In genomic region chr21:33132054-33132453, GRCh38 we compare ENCODE assay signal across 16 cellular contexts.
DNase-seq lines count a peak whose midpoint lies in the region; ATAC-seq, FAIRE-seq and TF ChIP-seq lines count a peak whose summit lies in the region.
"Had no signal": no experiment of that assay in that cellular context is flagged by ENCODE, and none has a peak within 500 bp of the region (broad histone marks: within the 10 kb centered on the region; RNA-seq: fewer than 3 reads in every experiment).

No MANE protein-coding gene starts in this region.

- H3K4me3 Mint-ChIP-seq in CD14-positive monocyte = no peak overlapping the region
- H3K4me3 Mint-ChIP-seq: B cell had no signal

- H3K9ac ChIP-seq in keratinocyte (ENCODE audit: control insufficient read depth, extremely low read depth, insufficient read depth, low read length) = no peak overlapping the region

- no peak overlapping the region for H2AFZ ChIP-seq in keratinocyte (ENCODE audit: control insufficient read depth, low read length)
- no peak overlapping the region for H2AFZ ChIP-seq in PC-9

- H3K27ac ChIP-seq in RWPE2 (ENCODE audit: poor library complexity, severe bottlenecking) = no peak overlapping the region
- H3K27ac ChIP-seq in keratinocyte (ENCODE audit: control insufficient read depth, insufficient read depth, low read length) = no peak overlapping the region
- no peak overlapping the region for H3K27ac ChIP-seq in PC-9

- no peaks in the 10 kb centered on the region for H3K36me3 Mint-ChIP-seq in CD14-positive monocyte

- ATAC-seq in RWPE2 (ENCODE audit: low read depth) = no peak

- H3K4me3 ChIP-seq in RWPE2 (ENCODE audit: severe bottlenecking) (no peak overlapping the region), keratinocyte (ENCODE audit: control insufficient read depth in 2 of 3, extremely low read depth in 1 of 3, insufficient read depth in 2 of 3, low read depth in 1 of 3, low read length in 3 of 3) (no peak overlapping the region), PC-9 (no peak overlapping the region)

- H3K27me3 Mint-ChIP-seq in CD14-positive monocyte (ENCODE audit: low read depth in 3 of 3) = peaks cover 7 to 15% (median 12%) of the 10 kb centered on the region in 3 donors

- H3K4me1 ChIP-seq in RWPE2 (ENCODE audit: insufficient read depth, poor library complexity, severe bottlenecking) = no peaks in the 10 kb centered on the region
- no peaks in the 10 kb centered on the region for H3K4me1 ChIP-seq in keratinocyte (ENCODE audit: control insufficient read depth, extremely low read depth, insufficient read depth, low read length)
- H3K4me1 ChIP-seq in PC-9 (replicated peaks; ENCODE audit: insufficient read depth) = no peaks in the 10 kb centered on the region

- H3F3A ChIP-seq in PC-9 (ENCODE audit: insufficient read depth, low read depth) = no peaks in the 10 kb centered on the region

- H3K36me3 ChIP-seq in RWPE2 (ENCODE audit: low read depth) (no peaks in the 10 kb centered on the region), keratinocyte (ENCODE audit: control insufficient read depth in 2 of 2, extremely low read depth in 1 of 2, insufficient read depth in 2 of 2, low read length in 2 of 2) (no peaks in the 10 kb centered on the region), PC-9 (ENCODE audit: low read depth) (no peaks in the 10 kb centered on the region)

- intact Hi-C loops in CD14-positive monocyte (cut with micrococcal nuclease) (no loop called here), PC-9 (cut with micrococcal nuclease; ENCODE audit: unreplicated experiment) (no loop called here)

- H3K9me3 Mint-ChIP-seq in CD14-positive monocyte = no peaks in the 10 kb centered on the region

- H3K9me3 ChIP-seq in RWPE2 (ENCODE audit: severe bottlenecking) = no peaks in the 10 kb centered on the region
- H3K9me3 ChIP-seq in keratinocyte (ENCODE audit: control insufficient read depth, low read depth, low read length) = no peaks in the 10 kb centered on the region
- no peaks in the 10 kb centered on the region for H3K9me3 ChIP-seq in PC-9 (ENCODE audit: insufficient read depth, low read depth)

- H3K4me2 ChIP-seq in keratinocyte (ENCODE audit: control insufficient read depth, extremely low read depth, insufficient read depth, low read depth, low read length) (no peak overlapping the region), PC-9 (no peak overlapping the region)

- H3K79me2 ChIP-seq in keratinocyte (ENCODE audit: control insufficient read depth, insufficient read depth, low read length) = no peaks in the 10 kb centered on the region
- no peaks in the 10 kb centered on the region for H3K79me2 ChIP-seq in PC-9 (ENCODE audit: low read depth)

- in situ Hi-C loops in GM13977 (cut with MboI; ENCODE audit: low pct_unique_long_range_greater_than_20kb, low sequenced_read_pairs, unreplicated experiment) = no loop called here

- no peak for FAIRE-seq in keratinocyte (lab: Jason Lieb, UNC)
- FAIRE-seq: TTC549 had no signal

- H3K9me1 ChIP-seq in keratinocyte (ENCODE audit: control insufficient read depth, extremely low read depth, insufficient read depth, low read length) = no peaks in the 10 kb centered on the region

- peaks cover 10% of the 10 kb centered on the region for H3K4me1 Mint-ChIP-seq in CD14-positive monocyte

- dilution Hi-C loops in keratinocyte (cut with MboI; ENCODE audit: extremely low pct_ligation_motif_present, low sequenced_read_pairs) = no loop called here

- POLR2A ChIA-PET in PC-9 (lab: Charles Lee; ENCODE audit: unreplicated experiment) = no interaction called here

- H3K27me3 ChIP-seq in RWPE2 (ENCODE audit: insufficient read depth, poor library complexity, severe bottlenecking) (peaks cover 35% of the 10 kb centered on the region), keratinocyte (ENCODE audit: control insufficient read depth, extremely low read depth, insufficient read depth, low read length) (no peaks in the 10 kb centered on the region), PC-9 (ENCODE audit: insufficient read depth, low read depth) (peaks cover 78% of the 10 kb centered on the region)

- CTCF ChIA-PET in PC-9 (lab: Charles Lee) = no interaction called here

- no TSS peak for BruUV-seq in PC-9 (replicated peaks; lab: Mats Ljungman, UMichigan)

- no peak for DNase-seq in CD14-positive monocyte (ENCODE audit: low spot score)
- DNase-seq in GM13977 (ENCODE audit: low spot score) = no peak
- no peak for DNase-seq in RWPE2 (ENCODE audit: low spot score)
- DNase-seq in keratinocyte (ENCODE audit: low read depth, low spot score) = no peak
- DNase-seq in cerebellum (ENCODE audit: low spot score) = no peak
- DNase-seq in activated naive CD4-positive, alpha-beta T cell treated with Interleukin-2 at 50 U/mL for 16 hours = no peak
- DNase-seq in PC-9 = no peak
- no peak for DNase-seq in T-helper 9 cell
- DNase-seq: HCEC 1CT; KG1; NCI-H2029; NCI-H774; SHP77; stimulated activated CD4-positive, alpha-beta T cell treated with anti-CD3 and anti-CD28 coated beads, Interleukin-1b, Interleukin-23, amount 100 ng/mL, for 48 hours had no signal

- H4K20me1 ChIP-seq in keratinocyte (ENCODE audit: control insufficient read depth, extremely low read depth, insufficient read depth, low read length) = no peaks in the 10 kb centered on the region
- no peaks in the 10 kb centered on the region for H4K20me1 ChIP-seq in PC-9 (ENCODE audit: insufficient read depth)

- H3K9me2 ChIP-seq in PC-9 (ENCODE audit: insufficient read depth) = no peaks in the 10 kb centered on the region

- TF ChIP-seq CTCF in CD14-positive monocyte (IDR thresholded peaks at IDR 0.05) (peak; percentile 42), GM13977 (IDR thresholded peaks at IDR 0.05; ENCODE audit: extremely low read depth, insufficient read depth, missing control alignments) (peak; percentile 39), RWPE2 (IDR thresholded peaks at IDR 0.05; ENCODE audit: poor library complexity, severe bottlenecking) (peak; percentile 31), keratinocyte (optimal IDR thresholded peaks at IDR 0.05 in 1 of 3, IDR thresholded peaks at IDR 0.05 in 1 of 3, conservative IDR thresholded peaks at IDR 0.05 in 1 of 3; ENCODE audit: extremely low read depth in 1 of 3, insufficient read depth in 2 of 3, low read length in 3 of 3) (peak; percentile 18 to 39 (median 21)), PC-9 (conservative IDR thresholded peaks at IDR 0.05) (no peak)

- no peak overlapping the region for H3K27ac Mint-ChIP-seq in CD14-positive monocyte
- H3K27ac Mint-ChIP-seq: B cell had no signal
